In genomic region chr10:112467541-112468075, GRCh38 we compare ENCODE assay signal across 22 cellular contexts. TPM values are rescaled to one million over a fixed set of nuclear protein-coding genes. Genes with fewer than 3 reads are reported as not detected.
DNase-seq lines count a peak whose midpoint lies in the region; ATAC-seq, FAIRE-seq and TF ChIP-seq lines count a peak whose summit lies in the region.
"Had no signal": no experiment of that assay in that cellular context is flagged by ENCODE, and none has a peak within 500 bp of the region (broad histone marks: within the 10 kb centered on the region; RNA-seq: fewer than 3 reads in every experiment).

No MANE protein-coding gene starts in this region.

- H3K9me2 ChIP-seq in GM23338 (ENCODE audit: insufficient read depth), result no peaks in the 10 kb centered on the region

- H3K4me1 Mint-ChIP-seq in GM23338 (peaks cover 6% of the 10 kb centered on the region; the same call in 2 of the 3 replicates), memory B cell (peaks cover 6% of the 10 kb centered on the region)

- H3K9ac ChIP-seq in GM12878 (ENCODE audit: control insufficient read depth, insufficient read depth, low read length), result no peak overlapping the region

- no peak for TF ChIP-seq POLR2A in GM12878 (IDR thresholded peaks at IDR 0.05; ENCODE audit: low read depth, low read length)

- H4K20me1 ChIP-seq in GM23338 (replicated peaks; ENCODE audit: insufficient read depth) (no peaks in the 10 kb centered on the region), GM12878 (ENCODE audit: control insufficient read depth, insufficient read depth) (no peaks in the 10 kb centered on the region)

- H3F3A ChIP-seq in GM23338 (replicated peaks; ENCODE audit: low read depth), result no peaks in the 10 kb centered on the region

- H3K9me3 Mint-ChIP-seq in GM23338 (peaks cover 3% of the 10 kb centered on the region; the same call in 1 of the 3 replicates), memory B cell (no peaks in the 10 kb centered on the region)

- H3K27me3 Mint-ChIP-seq in GM23338 (ENCODE audit: insufficient read depth, low read depth, poor library complexity) (no peaks in the 10 kb centered on the region), memory B cell (no peaks in the 10 kb centered on the region)
- H3K27me3 Mint-ChIP-seq: CD4-positive, CD25-positive, alpha-beta regulatory T cell had no signal

- H3K27ac ChIP-seq in GM23338 (ENCODE audit: low read depth) (no peak overlapping the region), GM12878 (ENCODE audit: control insufficient read depth, insufficient read depth) (no peak overlapping the region)
- H3K27ac ChIP-seq: SJSA1 had no signal

- intact Hi-C loops in GM12878 (cut with micrococcal nuclease; ENCODE audit: unreplicated experiment), result no loop called here

- FAIRE-seq in GM12878 (lab: Jason Lieb, UNC), result no peak
- FAIRE-seq: GM19239, H1, RCC 7860 had no signal

- no TSS peak for BruUV-seq in GM12878 (replicated peaks; lab: Mats Ljungman, UMichigan)

- POLR2A ChIA-PET in GM12878 (lab: Charles Lee), result interaction anchor here (0.6 kb wide), 1 partner anchor 285 kb away, joined by 3 read pairs; no protein-coding TSS in a partner anchor

- peaks cover 3% of the 10 kb centered on the region; the same call in 1 of the 3 replicates for H3K9me3 ChIP-seq in GM12878 (replicated peaks; ENCODE audit: control insufficient read depth, insufficient read depth, low read length)
- H3K9me3 ChIP-seq: SJSA1 had no signal

- H3K4me2 ChIP-seq in GM23338 (no peak overlapping the region), GM12878 (ENCODE audit: control insufficient read depth, insufficient read depth) (no peak overlapping the region)

- ATAC-seq in GM23338 (no peak), GM12878 (no peak), memory B cell (ENCODE audit: low read depth) (no peak), GM18867 (IDR thresholded peaks at IDR 0.05; ENCODE audit: unreplicated experiment) (no peak)

- CTCF ChIA-PET in GM12878 (lab: Yijun Ruan, JAX), result interaction anchor here (1.3 to 1.5 kb wide), 2 partner anchors 9 to 12 kb away, joined by 3 read pairs; no protein-coding TSS in a partner anchor

- 92% methylated on average over 1 of the region's 1 CpG for WGBS in GM12878 (ENCODE audit: insufficient coverage, insufficient replicate concordance, low lambda C conversion rate, missing lambda C conversion rate)

- H3K27ac Mint-ChIP-seq in GM23338, result no peak overlapping the region
- peak overlapping the region; percentile 28 for H3K27ac Mint-ChIP-seq in memory B cell

- no peaks in the 10 kb centered on the region for H3K27me3 ChIP-seq in GM23338 (ENCODE audit: insufficient read depth)
- no peaks in the 10 kb centered on the region for H3K27me3 ChIP-seq in GM12878 (replicated peaks in 1 of 2; ENCODE audit: control insufficient read depth in 2 of 2, insufficient read depth in 2 of 2, low read length in 1 of 2)
- H3K27me3 ChIP-seq: SJSA1 had no signal

- H3K4me1 ChIP-seq in GM23338 (ENCODE audit: insufficient read depth) (no peaks in the 10 kb centered on the region; the same call in 1 of the 2 replicates), GM12878 (ENCODE audit: control insufficient read depth, insufficient read depth, low read length) (no peaks in the 10 kb centered on the region)
- H3K4me1 ChIP-seq: SJSA1 had no signal

- H3K79me2 ChIP-seq in GM23338 (replicated peaks; ENCODE audit: insufficient read depth) (no peaks in the 10 kb centered on the region), GM12878 (ENCODE audit: control insufficient read depth, insufficient read depth, low read length) (no peaks in the 10 kb centered on the region; the same call in 1 of the 2 replicates)

- H2AFZ ChIP-seq in GM23338 (no peak overlapping the region), GM12878 (ENCODE audit: control insufficient read depth, low read depth, low read length) (no peak overlapping the region)

- H3K4me3 ChIP-seq in GM23338 (no peak overlapping the region), GM12878 (no peak overlapping the region)
- H3K4me3 ChIP-seq: SJSA1 had no signal

- H3K4me3 Mint-ChIP-seq in GM23338, result no peak overlapping the region
- no peak overlapping the region for H3K4me3 Mint-ChIP-seq in memory B cell
- H3K4me3 Mint-ChIP-seq: CD4-positive, CD25-positive, alpha-beta regulatory T cell had no signal

- DNase-seq in GM23338 (ENCODE audit: low spot score), result no peak
- DNase-seq in HT-29 (ENCODE audit: low spot score), result peak; percentile 8
- no peak for DNase-seq in GM12878 (ENCODE audit: low read depth, low spot score)
- no peak for DNase-seq in memory B cell (ENCODE audit: low spot score in 2 of 2)
- no peak for DNase-seq in cerebellar cortex (ENCODE audit: low spot score)
- no peak for DNase-seq in NCI-H1436 (lab: John Stamatoyannopoulos, UW)
- DNase-seq: CD4-positive, CD25-positive, alpha-beta regulatory T cell; COR-L47; DND-41; MV-4-11; NCI-H1105 treated with DMSO at 0.1 percent for 48 hours; NCI-H1694; NCI-H2081; NCI-H2171; NCI-H345; NCI-H524; NCI-H774 had no signal

- H3K36me3 Mint-ChIP-seq in GM23338 (ENCODE audit: low read depth) (peaks cover 30% of the 10 kb centered on the region), memory B cell (peaks cover 14% of the 10 kb centered on the region)

- TF ChIP-seq EP300 in GM12878 (IDR thresholded peaks at IDR 0.05; ENCODE audit: borderline replicate concordance in 1 of 2, control insufficient read depth in 1 of 2, low read depth in 2 of 2, low read length in 2 of 2), result no peak

- in situ Hi-C loops in GM12878 (cut with MboI), result no loop called here

- TF ChIP-seq RAD21 in GM12878 (IDR thresholded peaks at IDR 0.05; ENCODE audit: insufficient read depth, low read depth, low read length), result no peak

- SMC1A ChIA-PET in GM12878 (lab: Charles Lee; ENCODE audit: uncharacterized antibody, unreplicated experiment), result interaction anchor here (0.9 kb wide), 1 partner anchor 33 kb away, joined by 3 read pairs; no protein-coding TSS in a partner anchor

- H3K36me3 ChIP-seq in GM23338 (ENCODE audit: insufficient read depth), result peaks cover 15% of the 10 kb centered on the region; the same call in 1 of the 2 replicates
- peaks cover 2 to 21% of the 10 kb centered on the region in 2 experiments; a peak in 2 of 4 replicates for H3K36me3 ChIP-seq in GM12878 (ENCODE audit: control insufficient read depth in 2 of 2, insufficient read depth in 2 of 2, low read length in 1 of 2)

- TF ChIP-seq CTCF in GM23338 (conservative IDR thresholded peaks at IDR 0.05; ENCODE audit: low read depth in 2 of 2), result no peak
- TF ChIP-seq CTCF in GM12878 (IDR thresholded peaks at IDR 0.05 in 2 of 3, conservative IDR thresholded peaks at IDR 0.05 in 1 of 3; ENCODE audit: control insufficient read depth in 2 of 3, extremely low read depth in 1 of 3, insufficient read depth in 1 of 3, low read depth in 3 of 3, low read length in 3 of 3), result no peak

- RAD21 ChIA-PET in GM12878 (lab: Charles Lee; ENCODE audit: unreplicated experiment), result no interaction called here

TF ChIP-seq in GM23338, 12 proteins besides CTCF, POLR2A, EP300 and RAD21 (continues in another document):
- no peak for TF ChIP-seq EZH2phosphoT487 (IDR thresholded peaks at IDR 0.05; ENCODE audit: unreplicated experiment)

RNA-seq across cellular contexts. Expression of gene VTI1A, which starts 20.6 kb away (rescaled TPM):
- 29.4 and 31.0 TPM in 2 replicates for total RNA-seq in GM23338 (2014; rRNA removed; shearing (Covaris generic))
- 18.4 and 26.8 TPM in 2 replicates for polyA plus RNA-seq in GM23338 (2016; fragmentation: Nextera tagmentation; extraction: Ambion mirVana)
- 24.8 and 30.5 TPM in 2 replicates for total RNA-seq in HT-29 (2014; rRNA removed; shearing (Covaris generic))
- 189 and 219 TPM in 2 replicates for total RNA-seq in GM12878 (2013; cell fraction: nucleolus; rRNA removed)
- total RNA-seq in GM12878 (2014; rRNA removed), result 31.5 and 37.0 TPM in 2 replicates
- total RNA-seq in GM12878 (2014; rRNA removed; fragmentation: Illumina TruSeq; extraction: Trizol), result 31.0 and 32.2 TPM in 2 replicates
- 30.1 and 35.1 TPM in 2 replicates for total RNA-seq in GM12878 (2021)
- 9.3 TPM for polyA plus RNA-seq in GM12878 (2011; ENCODE audit: low read depth)
- 21.5 and 28.9 TPM in 2 replicates for polyA plus RNA-seq in GM12878 (2011; rRNA removed)
- 14.6 and 17.1 TPM in 2 replicates for polyA plus RNA-seq in GM12878 (2011; cell fraction: cytosol; rRNA removed)
- 27.4 and 30.5 TPM in 2 replicates for polyA plus RNA-seq in GM12878 (2011; cell fraction: nucleus; rRNA removed)
- polyA plus RNA-seq in GM12878 (2012), result 13.1 and 13.5 TPM in 2 replicates
- polyA plus RNA-seq in GM12878 (2014; fragmentation: Illumina TruSeq; extraction: Trizol), result 23.4 and 25.9 TPM in 2 replicates
- 10 to 100 TPM; 12.4 to 12.5 TPM for polyA plus RNA-seq in GM12878 (2014; fragmentation: Nextera tagmentation; extraction: Ambion mirVana)
- 19.5 and 20.1 TPM in 2 replicates for polyA plus RNA-seq in GM12878 (2014; rRNA removed)
- 10 to 100 TPM; 38.5 to 43.2 TPM for polyA plus RNA-seq in GM12878 (2016; fragmentation: Nextera tagmentation; extraction: Ambion mirVana)
- polyA minus RNA-seq in GM12878 (2011; rRNA and poly(A)+ RNA removed), result 22.7 and 31.1 TPM in 2 replicates
- 8.2 and 8.6 TPM in 2 replicates for polyA minus RNA-seq in GM12878 (2011; cell fraction: cytosol; rRNA and poly(A)+ RNA removed)
- polyA minus RNA-seq in GM12878 (2011; cell fraction: nucleus; rRNA and poly(A)+ RNA removed), result 53.7 and 97.4 TPM in 2 replicates

RNA-seq across cellular contexts. Expression of gene ZDHHC6, which starts 20.9 kb away (rescaled TPM):
- total RNA-seq in GM23338 (2014; rRNA removed; shearing (Covaris generic)), result 24.6 and 26.1 TPM in 2 replicates
- polyA plus RNA-seq in GM23338 (2016; fragmentation: Nextera tagmentation; extraction: Ambion mirVana), result 29.0 and 33.7 TPM in 2 replicates
- total RNA-seq in HT-29 (2014; rRNA removed; shearing (Covaris generic)), result 23.1 and 25.1 TPM in 2 replicates
- total RNA-seq in GM12878 (2013; cell fraction: nucleolus; rRNA removed), result 75.3 and 76.5 TPM in 2 replicates
- total RNA-seq in GM12878 (2014; rRNA removed), result 23.8 and 28.9 TPM in 2 replicates
- total RNA-seq in GM12878 (2014; rRNA removed; fragmentation: Illumina TruSeq; extraction: Trizol), result 30.9 and 34.0 TPM in 2 replicates
- 28.3 and 30.9 TPM in 2 replicates for total RNA-seq in GM12878 (2021)
- polyA plus RNA-seq in GM12878 (2011; ENCODE audit: low read depth), result 20.4 TPM
- 40.5 and 42.0 TPM in 2 replicates for polyA plus RNA-seq in GM12878 (2011; rRNA removed)
- polyA plus RNA-seq in GM12878 (2011; cell fraction: cytosol; rRNA removed), result 16.2 and 16.5 TPM in 2 replicates
- polyA plus RNA-seq in GM12878 (2011; cell fraction: nucleus; rRNA removed), result 70.3 and 87.8 TPM in 2 replicates
- 26.6 and 30.3 TPM in 2 replicates for polyA plus RNA-seq in GM12878 (2012)
- 39.6 and 50.9 TPM in 2 replicates for polyA plus RNA-seq in GM12878 (2014; fragmentation: Illumina TruSeq; extraction: Trizol)
- 10 to 100 TPM; 29.5 to 31.8 TPM for polyA plus RNA-seq in GM12878 (2014; fragmentation: Nextera tagmentation; extraction: Ambion mirVana)
- 35.2 and 39.5 TPM in 2 replicates for polyA plus RNA-seq in GM12878 (2014; rRNA removed)
- polyA plus RNA-seq in GM12878 (2016; fragmentation: Nextera tagmentation; extraction: Ambion mirVana), result 10 to 100 TPM; 58.2 to 59.4 TPM
- polyA minus RNA-seq in GM12878 (2011; rRNA and poly(A)+ RNA removed), result 20.0 and 21.8 TPM in 2 replicates
- 7.4 and 8.6 TPM in 2 replicates for polyA minus RNA-seq in GM12878 (2011; cell fraction: cytosol; rRNA and poly(A)+ RNA removed)
- polyA minus RNA-seq in GM12878 (2011; cell fraction: nucleus; rRNA and poly(A)+ RNA removed), result 24.4 and 27.5 TPM in 2 replicates
